In genomic region chr12:56079729-56080555, GRCh38 we compare ENCODE assay signal across 8 cellular contexts. TPM values are rescaled to one million over a fixed set of nuclear protein-coding genes. Genes with fewer than 3 reads are reported as not detected.
A peak's percentile ranks its signal among the peaks of the same experiment; 100 is the strongest.
DNase-seq lines count a peak whose midpoint lies in the region; ATAC-seq and TF ChIP-seq lines count a peak whose summit lies in the region.

Gene ERBB3, plus strand, starts transcription at chr12:56080165. Its CDS starts 136 bp downstream, at chr12:56080301.

- no CpG with 5 or more reads among the region's 59 CpGs for WGBS in mesendoderm (ENCODE audit: extremely low coverage, insufficient coverage, low lambda C conversion rate)

- H4K20me1 ChIP-seq in HCT116 (ENCODE audit: insufficient read depth), result no peaks in the 10 kb centered on the region

- H3K79me1 ChIP-seq in mesendoderm (ENCODE audit: low read length), result peaks cover 5% of the 10 kb centered on the region

- peak; percentile 22 for TF ChIP-seq POLR2A in HCT116 (IDR thresholded peaks at IDR 0.05; ENCODE audit: borderline replicate concordance, extremely low read depth, insufficient read depth, insufficient read length)

- H3K9ac ChIP-seq in HCT116 (ENCODE audit: low read length), result peak within 1 kb of the TSS; percentile 78
- H3K9ac ChIP-seq in mesendoderm (ENCODE audit: low read length), result peak within 1 kb of the TSS; percentile 75

- H3K36me3 ChIP-seq in Caco-2 (ENCODE audit: control insufficient read depth, insufficient read depth, low read length), result peaks cover 11% of the 10 kb centered on the region
- peaks cover under 1 to 2% of the 10 kb centered on the region in 2 experiments; a peak in 1 of 4 replicates for H3K36me3 ChIP-seq in HCT116 (ENCODE audit: control insufficient read depth in 1 of 2, insufficient read depth in 2 of 2, low read length in 2 of 2)
- H3K36me3 ChIP-seq in mesendoderm (ENCODE audit: control insufficient read depth, insufficient read depth, low read length), result no peaks in the 10 kb centered on the region

- H3K4me2 ChIP-seq in HCT116 (ENCODE audit: low read length) (peak within 1 kb of the TSS; percentile 94), mesendoderm (ENCODE audit: low read length) (peak within 1 kb of the TSS; percentile 96)

- H4K8ac ChIP-seq in mesendoderm (ENCODE audit: low read depth, low read length), result no peak within 1 kb of the TSS

- POLR2A ChIA-PET in Caco-2 (lab: Charles Lee), result interaction anchor here (0.6 to 4.1 kb wide), 3 partner anchors 18 to 106 kb away, joined by 4 to 48 read pairs (median 14); partner anchors contain the start of genes PA2G4 and RAB5B
- POLR2A ChIA-PET in HCT116 (lab: Charles Lee), result interaction anchor here (1.1 to 3.5 kb wide), 5 partner anchors 24 to 48 kb away, joined by 3 to 18 read pairs (median 10); partner anchors contain the start of genes ESYT1, PA2G4 and ZC3H10

- no peaks in the 10 kb centered on the region for H3K9me2 ChIP-seq in HCT116 (ENCODE audit: insufficient read depth)

- peak within 1 kb of the TSS; percentile 89 for H3K4me3 Mint-ChIP-seq in Caco-2 (ENCODE audit: unreplicated experiment)
- peak within 1 kb of the TSS; percentile 83 to 84 for H3K4me3 Mint-ChIP-seq in effector memory CD8-positive, alpha-beta T cell

- BruUV-seq in Caco-2 (replicated peaks; lab: Mats Ljungman, UMichigan) (no TSS peak), HCT116 (replicated peaks; lab: Mats Ljungman, UMichigan) (TSS peak; percentile 61)

- H3K56ac ChIP-seq in mesendoderm (ENCODE audit: low read length), result peak within 1 kb of the TSS; percentile 98

- H3K27me3 Mint-ChIP-seq in Caco-2 (ENCODE audit: insufficient read depth, unreplicated experiment), result no peaks in the 10 kb centered on the region
- peaks cover 6 to 26% of the 10 kb centered on the region in 2 donors for H3K27me3 Mint-ChIP-seq in effector memory CD8-positive, alpha-beta T cell

- H3K23ac ChIP-seq in mesendoderm (ENCODE audit: low read length), result no peak within 1 kb of the TSS

- H3K4me1 Mint-ChIP-seq in Caco-2 (ENCODE audit: low read depth, unreplicated experiment), result peaks cover 10% of the 10 kb centered on the region
- H3K4me1 Mint-ChIP-seq in effector memory CD8-positive, alpha-beta T cell (ENCODE audit: low read depth in 2 of 2), result peaks cover 2 to 4% of the 10 kb centered on the region in 2 donors

- H2BK5ac ChIP-seq in mesendoderm (ENCODE audit: low read length), result peak within 1 kb of the TSS; percentile 81

- H3K4ac ChIP-seq in mesendoderm (ENCODE audit: low read depth, low read length), result peak within 1 kb of the TSS; percentile 6

- TF ChIP-seq CTCF in Caco-2 (IDR thresholded peaks at IDR 0.05; ENCODE audit: insufficient read depth in 1 of 2, low read depth in 1 of 2, low read length in 1 of 2, severe bottlenecking in 1 of 2, unreplicated experiment in 1 of 2) (no peak), HCT116 (IDR thresholded peaks at IDR 0.05 in 2 of 3, conservative IDR thresholded peaks at IDR 0.05 in 1 of 3; ENCODE audit: borderline replicate concordance in 1 of 3, insufficient read depth in 1 of 3, low read depth in 2 of 3, low read length in 2 of 3) (no peak)

- ATAC-seq in HCT116, result peak; percentile 77
- peak; percentile 79 for ATAC-seq in effector memory CD8-positive, alpha-beta T cell (replicated peaks)

- H3K4me3 ChIP-seq in Caco-2 (ENCODE audit: low read depth, low read length), result peak within 1 kb of the TSS; percentile 74
- H3K4me3 ChIP-seq in HCT116 (replicated peaks in 1 of 2; ENCODE audit: low read depth in 1 of 2, low read length in 2 of 2), result peak within 1 kb of the TSS; percentile 70 to 90
- peak within 1 kb of the TSS; percentile 70 for H3K4me3 ChIP-seq in mesendoderm (ENCODE audit: low read length)

- intact Hi-C loops in Caco-2 (cut with micrococcal nuclease; ENCODE audit: unreplicated experiment), result loop anchor here (1.0 kb wide), 3 partner anchors 24 to 38 kb away; partner anchors contain the start of genes PA2G4 and ZC3H10
- intact Hi-C loops in HCT116 (cut with micrococcal nuclease), result loop anchor here (1.0 kb wide), 2 partner anchors 24 to 36 kb away; partner anchors contain the start of genes PA2G4 and RPL41

- no peak within 1 kb of the TSS for H4K5ac ChIP-seq in mesendoderm (ENCODE audit: low read length)

- TF ChIP-seq RAD21 in HCT116 (IDR thresholded peaks at IDR 0.05; ENCODE audit: low read depth), result no peak

- peak within 1 kb of the TSS; percentile 92 for H3K27ac Mint-ChIP-seq in Caco-2 (ENCODE audit: unreplicated experiment)
- peak within 1 kb of the TSS in 1 of 2 donors; percentile 55 for H3K27ac Mint-ChIP-seq in effector memory CD8-positive, alpha-beta T cell

- H3K4me1 ChIP-seq in Caco-2, result peaks cover 24% of the 10 kb centered on the region
- H3K4me1 ChIP-seq in HCT116 (ENCODE audit: control insufficient read depth in 1 of 2, insufficient read depth in 2 of 2, low read length in 2 of 2), result peaks cover 17 to 38% of the 10 kb centered on the region in 2 experiments
- H3K4me1 ChIP-seq in mesendoderm (ENCODE audit: control insufficient read depth, low read depth, low read length), result peaks cover 6% of the 10 kb centered on the region

- H2BK15ac ChIP-seq in mesendoderm (replicated peaks; ENCODE audit: low read depth), result no peak within 1 kb of the TSS

- DNase-seq in Caco-2 (peak; percentile 92), HCT116 (ENCODE audit: low read depth, low spot score) (peak; percentile 71), NCI-H510A treated with DMSO at 0.1 percent for 48 hours (lab: John Stamatoyannopoulos, UW) (peak; percentile 88), mesendoderm (peak; percentile 93), OCI-M2 (lab: John Stamatoyannopoulos, UW; ENCODE audit: unreplicated experiment) (no peak)
- peak; percentile 33 to 52 (median 40) for DNase-seq in activated CD8-positive, alpha-beta memory T cell treated with anti-CD3 and anti-CD28 coated beads for 48 hours (ENCODE audit: low read depth in 2 of 3, low spot score in 2 of 3)
- peak; percentile 33 to 41 (median 37) for DNase-seq in effector memory CD8-positive, alpha-beta T cell
- DNase-seq in stimulated activated CD8-positive, alpha-beta memory T cell treated with anti-CD3 and anti-CD28 coated beads, Interleukin-12 subunit alpha, Interleukin-12 subunit beta, amount 100 ng/mL, for 4 hours (ENCODE audit: low read depth), result peak; percentile 65

- H2AFZ ChIP-seq in HCT116 (ENCODE audit: low read depth, low read length, poor library complexity, severe bottlenecking), result peak within 1 kb of the TSS; percentile 86

- no peak within 1 kb of the TSS for H2BK120ac ChIP-seq in mesendoderm (ENCODE audit: low read depth, low read length)

- H3K27ac ChIP-seq in HCT116 (ENCODE audit: low read depth, low read length), result peak within 1 kb of the TSS; percentile 93
- peak within 1 kb of the TSS; percentile 81 for H3K27ac ChIP-seq in mesendoderm (ENCODE audit: low read depth, low read length)

- peak within 1 kb of the TSS; percentile 65 for H3K18ac ChIP-seq in mesendoderm (ENCODE audit: low read length)

- H3K79me2 ChIP-seq in HCT116 (ENCODE audit: insufficient read depth, low read length), result peaks cover 12% of the 10 kb centered on the region; the same call in 1 of the 2 replicates
- H3K79me2 ChIP-seq in mesendoderm (ENCODE audit: control insufficient read depth, insufficient read depth, low read length), result peaks cover 15% of the 10 kb centered on the region

- H3K36me3 Mint-ChIP-seq in Caco-2 (ENCODE audit: insufficient read depth, unreplicated experiment), result peaks cover 53% of the 10 kb centered on the region
- H3K36me3 Mint-ChIP-seq in effector memory CD8-positive, alpha-beta T cell (ENCODE audit: insufficient read depth), result peaks cover 3% of the 10 kb centered on the region

- H3K27me3 ChIP-seq in Caco-2 (replicated peaks; ENCODE audit: control insufficient read depth, insufficient read depth, low read length) (no peaks in the 10 kb centered on the region), HCT116 (ENCODE audit: insufficient read depth, low read length) (no peaks in the 10 kb centered on the region), mesendoderm (ENCODE audit: insufficient read depth, low read length, poor library complexity) (no peaks in the 10 kb centered on the region)

- H2AK5ac ChIP-seq in mesendoderm (ENCODE audit: low read length), result peak within 1 kb of the TSS; percentile 6

- RAD21 ChIA-PET in HCT116 (lab: Charles Lee; ENCODE audit: low non-redundant PET in 1 of 2, low total read pairs in 2 of 2, uncharacterized antibody in 2 of 2, unreplicated experiment in 2 of 2), result interaction anchor here in 1 of 2 experiments (1.5 kb wide), 1 partner anchor 38 kb away, joined by 3 read pairs; the partner anchor contains the start of gene ZC3H10

- CTCF ChIA-PET in Caco-2 (lab: Charles Lee) (interaction anchor here (0.6 to 3.2 kb wide), 7 partner anchors 10 to 1746 kb away, joined by 3 to 22 read pairs (median 4); partner anchors contain the start of genes PA2G4 and SUOX), HCT116 (lab: Charles Lee) (interaction anchor here (0.6 to 1.7 kb wide), 7 partner anchors 12 to 342 kb away, joined by 3 to 8 read pairs (median 5); partner anchors contain the start of genes PA2G4 and ZC3H10)

- H3K9me3 Mint-ChIP-seq in Caco-2 (ENCODE audit: unreplicated experiment), result no peaks in the 10 kb centered on the region
- H3K9me3 Mint-ChIP-seq in effector memory CD8-positive, alpha-beta T cell, result no peaks in the 10 kb centered on the region

- H3K9me3 ChIP-seq in Caco-2 (no peaks in the 10 kb centered on the region), HCT116 (ENCODE audit: control insufficient read depth in 1 of 2, insufficient read depth in 1 of 2, low read depth in 1 of 2, low read length in 2 of 2) (no peaks in the 10 kb centered on the region)

TF ChIP-seq in HCT116, 20 proteins besides CTCF, POLR2A, EP300 and RAD21 (continues in another document):
- no peak for TF ChIP-seq ZNF274 (IDR thresholded peaks at IDR 0.05; ENCODE audit: low read depth, low read length)
- peak; percentile 85 for TF ChIP-seq MAX (IDR thresholded peaks at IDR 0.05)
- TF ChIP-seq CEBPB (IDR thresholded peaks at IDR 0.05; ENCODE audit: low read depth), result no peak
- TF ChIP-seq SP1 (IDR thresholded peaks at IDR 0.05; ENCODE audit: low read depth), result peak; percentile 66
- no peak for TF ChIP-seq ELF1 (IDR thresholded peaks at IDR 0.05; ENCODE audit: borderline replicate concordance, low read depth)
- TF ChIP-seq EZH2 (IDR thresholded peaks at IDR 0.05), result no peak
- TF ChIP-seq EZH2phosphoT487 (IDR thresholded peaks at IDR 0.05; ENCODE audit: borderline replicate concordance), result no peak
- TF ChIP-seq TCF7L2 (IDR thresholded peaks at IDR 0.05; ENCODE audit: borderline replicate concordance, extremely low read depth, insufficient read depth, insufficient read length), result no peak
- peak; percentile 85 for TF ChIP-seq POLR2AphosphoS5 (IDR thresholded peaks at IDR 0.05; ENCODE audit: low read depth, low read length)
- no peak for TF ChIP-seq YY1 (IDR thresholded peaks at IDR 0.05; ENCODE audit: extremely low read depth, insufficient replicate concordance, low read depth, low read length)

RNA-seq across cellular contexts. Expression of gene ERBB3, which starts in this region (rescaled TPM):
- total RNA-seq in Caco-2 (2022), result 101 and 109 TPM in 2 replicates
- 39.7 TPM for total RNA-seq in HCT116 (2021; ENCODE audit: unreplicated experiment)
- polyA plus RNA-seq in HCT116 (2012), result 31.7 and 32.9 TPM in 2 replicates
- polyA plus RNA-seq in mesendoderm (2013, experiment 1 of 2), result 29.3 TPM
- polyA plus RNA-seq in mesendoderm (2013, experiment 2 of 2), result 30.6 TPM
